ENCODE assay signal across 17 cellular contexts in the genomic region with DNA sequence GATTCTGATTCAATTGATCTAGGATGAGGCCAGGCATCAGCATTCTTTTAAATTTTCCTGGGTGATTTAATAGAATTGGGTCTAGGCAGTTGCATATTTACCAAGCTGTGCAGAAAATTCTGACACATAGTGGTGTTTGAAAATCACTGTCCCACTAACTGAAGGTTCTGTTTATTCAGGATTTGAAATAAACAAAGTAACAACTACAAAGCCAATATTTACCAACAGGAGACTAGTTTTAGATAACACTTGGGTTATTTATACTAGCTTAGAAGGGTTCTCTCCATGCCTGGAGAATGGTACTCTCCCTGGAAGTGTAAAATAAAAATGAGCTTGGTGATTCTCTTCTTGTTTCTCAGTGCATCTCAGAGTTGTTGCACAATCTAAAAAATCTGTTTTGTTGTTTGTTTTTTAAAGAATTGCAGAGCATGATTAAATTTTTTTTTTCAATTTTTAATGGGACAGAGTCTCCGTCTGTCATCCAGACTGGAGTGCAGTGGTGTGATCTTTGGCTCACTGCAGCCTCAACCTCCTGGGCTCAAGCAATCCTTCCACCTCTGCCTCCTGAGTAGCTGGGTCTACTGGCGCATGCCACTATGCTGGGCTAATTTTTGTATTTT. TPM values are rescaled to one million over a fixed set of nuclear protein-coding genes. Genes with fewer than 3 reads are reported as not detected.
DNase-seq lines count a peak whose midpoint lies in the region; ATAC-seq, FAIRE-seq and TF ChIP-seq lines count a peak whose summit lies in the region.
"Had no signal": no experiment of that assay in that cellular context is flagged by ENCODE, and none has a peak within 500 bp of the region (broad histone marks: within the 10 kb centered on the region; RNA-seq: fewer than 3 reads in every experiment).

No MANE protein-coding gene starts in this region.

- CTCF ChIA-PET in K562 (lab: Yijun Ruan, JAX; ENCODE audit: low intra/inter-chr PET ratio) (no interaction called here), GM10248 (lab: Yijun Ruan, JAX) (interaction anchor here (0.9 kb wide), 1 partner anchor 10 kb away, joined by 3 read pairs; no protein-coding TSS in a partner anchor)

- H2AFZ ChIP-seq in K562 (ENCODE audit: low read depth, low read length) = no peak overlapping the region
- H2AFZ ChIP-seq: GM23248 had no signal

- no peak overlapping the region for H3K9ac ChIP-seq in K562 (ENCODE audit: insufficient read depth in 1 of 2, low read depth in 2 of 2, low read length in 2 of 2)
- H3K9ac ChIP-seq: BLaER1 treated with 17β-estradiol and CSF1 and Interleukin-3, amounts not matched to agents 10 nM and 100 nM; GM23248 had no signal

- H3K4me2 ChIP-seq in K562 (ENCODE audit: insufficient read depth, low read length) = no peak overlapping the region
- H3K4me2 ChIP-seq: BLaER1 treated with 17β-estradiol and CSF1 and Interleukin-3, amounts not matched to agents 10 nM and 100 nM had no signal

- H3K79me2 ChIP-seq in K562 (ENCODE audit: control insufficient read depth, insufficient read depth, low read length) = no peaks in the 10 kb centered on the region

- H3K27ac ChIP-seq in K562 (ENCODE audit: extremely low read depth, low read depth, low read length) = no peak overlapping the region
- H3K27ac ChIP-seq: BLaER1 treated with 17β-estradiol and CSF1 and Interleukin-3, amounts not matched to agents 10 nM and 100 nM; GM23248 had no signal

- TF ChIP-seq EP300 in K562 (IDR thresholded peaks at IDR 0.05; ENCODE audit: low read length) = no peak

- TF ChIP-seq POLR2A in K562 (conservative IDR thresholded peaks at IDR 0.05) = no peak

- ATAC-seq in K562 = no peak
- ATAC-seq in left lobe of liver = peak; percentile 64
- no peak for ATAC-seq in left ventricle myocardium superior
- ATAC-seq in Right ventricle myocardium inferior = no peak

- DNase-seq in NCI-H2029 (lab: John Stamatoyannopoulos, UW) (peak; percentile 10), NCI-H2029 treated with DMSO at 0.1 percent for 48 hours (lab: John Stamatoyannopoulos, UW) (no peak), K562 (ENCODE audit: extremely low read depth in 1 of 4, low spot score in 3 of 4) (no peak), left lobe of liver (ENCODE audit: low spot score) (no peak), left ventricle myocardium superior (no peak), DMS 273 (lab: John Stamatoyannopoulos, UW; ENCODE audit: unreplicated experiment) (no peak), GM10248 (ENCODE audit: extremely low spot score) (no peak), Right ventricle myocardium inferior (ENCODE audit: missing footprints) (no peak)
- DNase-seq: ACHN; Calu3; CD4-positive, CD25-positive, alpha-beta regulatory T cell; GF-D8; GM23248; H7 had no signal

- H4K20me1 ChIP-seq in K562 (replicated peaks; ENCODE audit: control insufficient read depth, insufficient read depth, low read length) = no peaks in the 10 kb centered on the region
- H4K20me1 ChIP-seq: BLaER1 treated with 17β-estradiol and CSF1 and Interleukin-3, amounts not matched to agents 10 nM and 100 nM had no signal

- in situ Hi-C loops in K562 (cut with MboI) = no loop called here

- no TSS peak for BruUV-seq in K562 (replicated peaks; lab: Mats Ljungman, UMichigan)

- H3K4me3 ChIP-seq in K562 = no peak overlapping the region
- H3K4me3 ChIP-seq: BLaER1 treated with 17β-estradiol and CSF1 and Interleukin-3, amounts not matched to agents 10 nM and 100 nM; GM23248 had no signal

- no peaks in the 10 kb centered on the region for H3K9me3 ChIP-seq in K562 (replicated peaks; ENCODE audit: control insufficient read depth, insufficient read depth, low read depth, low read length)
- H3K9me3 ChIP-seq: BLaER1 treated with 17β-estradiol and CSF1 and Interleukin-3, amounts not matched to agents 10 nM and 100 nM had no signal

- TF ChIP-seq CTCF in K562 (IDR thresholded peaks at IDR 0.05 in 2 of 3, conservative IDR thresholded peaks at IDR 0.05 in 1 of 3; ENCODE audit: insufficient read depth in 2 of 3, low read depth in 1 of 3, low read length in 3 of 3) (no peak), GM10248 (IDR thresholded peaks at IDR 0.05; ENCODE audit: control extremely low read depth, extremely low read depth, low read depth, missing control alignments) (no peak)

- no peaks in the 10 kb centered on the region for H3K9me1 ChIP-seq in K562 (ENCODE audit: control insufficient read depth, insufficient read depth, low read length)

- intact Hi-C loops in K562 (cut with micrococcal nuclease) = no loop called here
- intact Hi-C loops in left ventricle myocardium superior (cut with micrococcal nuclease) = no loop called here
- intact Hi-C loops in Right ventricle myocardium inferior (cut with DNase I) = no loop called here

- H3K4me1 ChIP-seq in K562 (replicated peaks in 1 of 2; ENCODE audit: control insufficient read depth in 2 of 2, insufficient read depth in 2 of 2, low read length in 2 of 2) = no peaks in the 10 kb centered on the region
- H3K4me1 ChIP-seq: BLaER1 treated with 17β-estradiol and CSF1 and Interleukin-3, amounts not matched to agents 10 nM and 100 nM had no signal

- TF ChIP-seq RAD21 in K562 (CRISPR knock-in tag; conservative IDR thresholded peaks at IDR 0.05 in 1 of 2, IDR thresholded peaks at IDR 0.05 in 1 of 2) = no peak

- H3K27me3 ChIP-seq in K562 (ENCODE audit: control insufficient read depth in 2 of 2, insufficient read depth in 2 of 2, low read length in 2 of 2) = peaks cover 4 to 7% of the 10 kb centered on the region in 2 experiments; a peak in 2 of 5 replicates
- H3K27me3 ChIP-seq: BLaER1 treated with 17β-estradiol and CSF1 and Interleukin-3, amounts not matched to agents 10 nM and 100 nM had no signal

- no peaks in the 10 kb centered on the region for H3K36me3 ChIP-seq in K562 (ENCODE audit: control insufficient read depth, insufficient read depth, low read length)
- H3K36me3 ChIP-seq: BLaER1 treated with 17β-estradiol and CSF1 and Interleukin-3, amounts not matched to agents 10 nM and 100 nM had no signal

- FAIRE-seq in K562 (lab: Jason Lieb, UNC) = no peak
- FAIRE-seq: GM18507 had no signal

- POLR2A ChIA-PET in K562 (lab: Yijun Ruan, JAX) = interaction anchor here (0.6 to 2.4 kb wide), 7 partner anchors 9 to 997 kb away, joined by 3 to 6 read pairs (median 4); no protein-coding TSS in a partner anchor
- POLR2A ChIA-PET in GM10248 (lab: Yijun Ruan, JAX) = no interaction called here

- 18% methylated on average over 2 of the region's 2 CpGs for WGBS in K562 (ENCODE audit: insufficient coverage, low coverage, missing lambda C conversion rate)

TF ChIP-seq in K562, 482 proteins besides CTCF, POLR2A, EP300 and RAD21:
- TF ChIP-seq NRF1 (conservative IDR thresholded peaks at IDR 0.05 in 1 of 2, IDR thresholded peaks at IDR 0.05 in 1 of 2) (no peak), CEBPB (tag; IDR thresholded peaks at IDR 0.05) (peak; percentile 34)
TF ChIP-seq in K562: peak in this region for 1.

RNA-seq across cellular contexts. Expression of gene BEST3, which starts 16.9 kb away (rescaled TPM):
- total RNA-seq in K562 (2011; cell fraction: chromatin; rRNA removed; ENCODE audit: low replicate concordance) = 0.14 TPM in 1 of 2 replicates, not detected in the other
- not detected in 2 replicates for total RNA-seq in K562 (2011; cell fraction: nucleolus; rRNA removed)
- not detected in 2 replicates for total RNA-seq in K562 (2011; cell fraction: nucleoplasm; rRNA removed)
- total RNA-seq in K562 (2014; rRNA removed) (not detected in 2 replicates), K562 (2014; rRNA removed; fragmentation: Illumina TruSeq; extraction: Trizol) (not detected in 2 replicates), K562 (2015; rRNA removed; fragmentation: Illumina TruSeq; extraction: Trizol) (not detected in 2 replicates), K562 (2021) (not detected in 2 replicates), left lobe of liver (not detected), left ventricle myocardium superior (0.55 TPM), Right ventricle myocardium inferior (0.30 TPM)
- polyA plus RNA-seq in K562 (2011; rRNA removed) (0.15 TPM in 1 of 2 replicates, not detected in the other), K562 (2014; fragmentation: Illumina TruSeq; extraction: Trizol) (not detected in 2 replicates), K562 (2014; fragmentation: Nextera tagmentation; extraction: Ambion mirVana) (not detected), K562 (2014; rRNA removed) (0.08 TPM in 1 of 2 replicates, not detected in the other)
- 0.03 TPM in 2 replicates for polyA plus RNA-seq in K562 (2011; cell fraction: cytosol; rRNA removed)
- not detected in 2 replicates for polyA plus RNA-seq in K562 (2011; cell fraction: nucleus; rRNA removed)
- 0.03 and 0.12 TPM in 2 replicates for polyA plus RNA-seq in K562 (2012)
- polyA minus RNA-seq in K562 (2011; rRNA and poly(A)+ RNA removed) = 0.11 TPM in 1 of 2 replicates, not detected in the other
- not detected in 2 replicates for polyA minus RNA-seq in K562 (2011; cell fraction: cytosol; rRNA and poly(A)+ RNA removed)
- not detected in 2 replicates for polyA minus RNA-seq in K562 (2011; cell fraction: nucleus; rRNA and poly(A)+ RNA removed)
- total RNA-seq: CD4-positive, CD25-positive, alpha-beta regulatory T cell; GM23248; H7; HT-29 had no signal
- polyA plus RNA-seq: CD4-positive, CD25-positive, alpha-beta regulatory T cell; GM23248 had no signal

RNA-seq across cellular contexts. Expression of gene RAB3IP, which starts 56.4 kb away (rescaled TPM):
- total RNA-seq in K562 (2011; cell fraction: chromatin; rRNA removed; ENCODE audit: low replicate concordance) = 14.7 and 27.7 TPM in 2 replicates
- 3.0 and 4.2 TPM in 2 replicates for total RNA-seq in K562 (2011; cell fraction: nucleolus; rRNA removed)
- total RNA-seq in K562 (2011; cell fraction: nucleoplasm; rRNA removed) = 10.3 and 11.5 TPM in 2 replicates
- total RNA-seq in K562 (2014; rRNA removed) = 9.1 and 9.3 TPM in 2 replicates
- 14.3 and 16.3 TPM in 2 replicates for total RNA-seq in K562 (2014; rRNA removed; fragmentation: Illumina TruSeq; extraction: Trizol)
- 8.2 and 11.8 TPM in 2 replicates for total RNA-seq in K562 (2015; rRNA removed; fragmentation: Illumina TruSeq; extraction: Trizol)
- 7.4 and 9.9 TPM in 2 replicates for total RNA-seq in K562 (2021)
- 15.2 and 25.5 TPM in 2 replicates for polyA plus RNA-seq in K562 (2011; rRNA removed)
- 4.4 and 5.1 TPM in 2 replicates for polyA plus RNA-seq in K562 (2011; cell fraction: cytosol; rRNA removed)
- 11.0 and 13.8 TPM in 2 replicates for polyA plus RNA-seq in K562 (2011; cell fraction: nucleus; rRNA removed)
- 9.3 and 14.8 TPM in 2 replicates for polyA plus RNA-seq in K562 (2012)
- polyA plus RNA-seq in K562 (2014; fragmentation: Illumina TruSeq; extraction: Trizol) = 9.3 and 13.1 TPM in 2 replicates
- polyA plus RNA-seq in K562 (2014; fragmentation: Nextera tagmentation; extraction: Ambion mirVana) = 10 to 100 TPM in 1 of 2 experiments, 1 to 10 TPM in 1; 5.6 to 11.3 TPM
- polyA plus RNA-seq in K562 (2014; rRNA removed) = 6.7 and 10.1 TPM in 2 replicates
- 12.2 and 17.1 TPM in 2 replicates for polyA minus RNA-seq in K562 (2011; rRNA and poly(A)+ RNA removed)
- 3.6 and 5.0 TPM in 2 replicates for polyA minus RNA-seq in K562 (2011; cell fraction: cytosol; rRNA and poly(A)+ RNA removed)
- 5.9 and 9.0 TPM in 2 replicates for polyA minus RNA-seq in K562 (2011; cell fraction: nucleus; rRNA and poly(A)+ RNA removed)
- total RNA-seq in left lobe of liver = 13.1 TPM
- total RNA-seq in left ventricle myocardium superior = 39.4 TPM
- 25.6 TPM for total RNA-seq in Right ventricle myocardium inferior
